17 cellular contexts compared by ENCODE assay signal in the genomic region with DNA sequence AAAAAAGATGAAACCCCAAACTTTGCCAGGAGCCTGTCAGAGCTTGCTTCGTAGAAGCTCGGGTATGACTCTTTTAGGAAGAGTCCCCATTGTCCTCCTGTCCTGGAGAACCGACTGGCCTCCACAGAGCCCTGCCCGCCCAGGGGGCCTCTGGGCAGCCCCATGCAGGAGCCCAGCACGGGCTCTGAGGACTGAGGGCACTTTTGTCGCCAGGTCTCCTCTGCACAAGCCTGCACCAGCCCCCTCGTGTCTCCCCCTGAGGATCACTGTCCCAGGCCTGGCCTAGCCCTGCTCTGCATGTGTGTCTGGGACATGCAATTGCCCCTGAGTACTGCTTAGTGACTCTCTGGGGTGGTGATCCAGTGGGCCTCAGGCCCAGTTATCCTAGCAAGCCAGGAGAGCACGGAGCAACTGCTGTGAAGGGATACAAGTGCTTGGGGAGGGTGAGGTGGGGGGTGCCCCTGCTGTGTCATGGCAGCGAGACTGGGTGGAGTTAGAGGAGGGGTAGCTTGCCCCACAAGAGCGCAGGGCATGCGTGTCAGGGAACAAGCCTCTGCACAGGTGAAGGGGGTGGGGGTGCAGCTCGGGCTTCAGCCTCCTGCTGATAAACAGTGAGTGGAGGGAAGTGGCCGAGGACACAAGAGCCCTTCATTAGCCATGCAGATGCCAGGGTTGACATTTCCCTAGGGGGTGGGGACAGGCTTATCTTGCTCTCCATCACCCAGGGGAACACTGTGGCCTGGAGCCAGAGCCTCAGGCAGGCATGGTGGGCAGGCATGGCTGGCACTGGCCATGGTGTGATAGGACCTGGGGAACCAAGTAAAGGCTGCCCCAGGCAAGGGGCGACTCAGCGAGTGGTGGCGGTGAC.
DNase-seq lines count a peak whose midpoint lies in the region; ATAC-seq, FAIRE-seq and TF ChIP-seq lines count a peak whose summit lies in the region.
"Had no signal": no experiment of that assay in that cellular context is flagged by ENCODE, and none has a peak within 500 bp of the region (broad histone marks: within the 10 kb centered on the region; RNA-seq: fewer than 3 reads in every experiment).

No MANE protein-coding gene starts in this region.

- TF ChIP-seq POLR2A in H1 (IDR thresholded peaks at IDR 0.05; ENCODE audit: control extremely low read depth in 1 of 2, low read depth in 2 of 2, low read length in 2 of 2): no peak

- H3K23me2 ChIP-seq in H1 (ENCODE audit: low read depth, low read length): no peaks in the 10 kb centered on the region; the same call in 1 of the 2 replicates

- 82% methylated on average over 16 of the region's 16 CpGs; no CpG with 5 or more reads in 1 of the 2 experiments for WGBS in H1 (ENCODE audit: extremely low coverage in 1 of 2, insufficient coverage in 1 of 2, insufficient read length in 1 of 2, insufficient replicate concordance in 2 of 2, low coverage in 1 of 2, low lambda C conversion rate in 2 of 2, missing lambda C conversion rate in 1 of 2), 2 experiments

- CTCF ChIA-PET in H1 (lab: Charles Lee; ENCODE audit: partially characterized antibody): interaction anchor here (0.6 to 16.0 kb wide), 16 partner anchors 9 to 262 kb away, joined by 3 to 161 read pairs (median 4); a partner anchor contains a TSS

- H3K27me3 ChIP-seq in H1 (replicated peaks in 1 of 4; ENCODE audit: control insufficient read depth in 3 of 4, extremely low read depth in 1 of 4, insufficient read depth in 3 of 4, low read length in 3 of 4) (no peaks in the 10 kb centered on the region), upper lobe of right lung (no peaks in the 10 kb centered on the region)

- no peaks in the 10 kb centered on the region for H3K79me1 ChIP-seq in H1 (ENCODE audit: low read depth, low read length)

- no peak overlapping the region for H2BK12ac ChIP-seq in H1 (ENCODE audit: low read depth, low read length)

- no peak overlapping the region for H2BK20ac ChIP-seq in H1 (ENCODE audit: low read length)

- H3K56ac ChIP-seq in H1 (replicated peaks; ENCODE audit: insufficient read length, low read depth, low read length): no peak overlapping the region

- peak overlapping the region; percentile 3 for H4K91ac ChIP-seq in H1 (replicated peaks; ENCODE audit: insufficient read length, low read length)

- DNase-seq in left ventricle myocardium superior (no peak), cardiac septum (ENCODE audit: low spot score) (no peak), NCI-H187 treated with DMSO at 0.1 percent for 48 hours (lab: John Stamatoyannopoulos, UW) (peak; percentile 51), H1 (ENCODE audit: low read depth in 1 of 2, low spot score in 2 of 2) (no peak), upper lobe of right lung (peak; percentile 61), D721Med (ENCODE audit: insufficient read length, low spot score) (no peak), retina (no peak), T1000 (lab: John Stamatoyannopoulos, UW) (no peak)
- DNase-seq: activated CD4-positive, alpha-beta T cell treated with anti-CD3 and anti-CD28 coated beads, Interleukin-2, amount 10 ng/mL, durations not matched to agents 7 days and 5 days; activated naive CD8-positive, alpha-beta T cell treated with anti-CD3 and anti-CD28 coated beads, Interleukin-2, amount 10 ng/mL, durations not matched to agents 7 days and 5 days; CD4-positive, alpha-beta T cell; KBM-7; mucosa of descending colon; MV-4-11; SHP77 had no signal

- H3K36me3 ChIP-seq in H1 (ENCODE audit: control insufficient read depth in 2 of 4, insufficient read depth in 4 of 4, low read length in 3 of 4): no peaks in the 10 kb centered on the region
- no peaks in the 10 kb centered on the region for H3K36me3 ChIP-seq in upper lobe of right lung
- H3K36me3 ChIP-seq: HAP-1 had no signal

- H3K9me3 ChIP-seq in H1 (ENCODE audit: insufficient read depth in 2 of 2, low read depth in 1 of 2, low read length in 1 of 2) (no peaks in the 10 kb centered on the region), upper lobe of right lung (no peaks in the 10 kb centered on the region)
- H3K9me3 ChIP-seq: HAP-1, mucosa of descending colon had no signal

- no peak overlapping the region for H2BK120ac ChIP-seq in H1 (replicated peaks; ENCODE audit: low read depth, low read length)

- no peak for TF ChIP-seq CTCF in H1 (IDR thresholded peaks at IDR 0.05; ENCODE audit: control extremely low read depth in 1 of 3, insufficient read depth in 1 of 3, low read depth in 1 of 3, low read length in 3 of 3)
- no peak for TF ChIP-seq CTCF in upper lobe of right lung (IDR thresholded peaks at IDR 0.05)
- TF ChIP-seq CTCF in D721Med (IDR thresholded peaks at IDR 0.05; ENCODE audit: insufficient read depth, missing control alignments): no peak

- intact Hi-C loops in left ventricle myocardium superior (cut with micrococcal nuclease): no loop called here
- intact Hi-C loops in cardiac septum (cut with DNase I): loop anchor here (10.0 kb wide), 1 partner anchor 239 kb away; no protein-coding TSS in a partner anchor
- intact Hi-C loops in upper lobe of right lung (cut with DNase I): no loop called here

- no peak overlapping the region for H3K14ac ChIP-seq in H1 (ENCODE audit: insufficient read length)

- no peak overlapping the region for H4K8ac ChIP-seq in H1 (ENCODE audit: extremely low read depth, insufficient read depth, low read length)

- no peak overlapping the region for H3K23ac ChIP-seq in H1 (ENCODE audit: insufficient read length)

- TF ChIP-seq RAD21 in H1 (IDR thresholded peaks at IDR 0.05 in 1 of 2, conservative IDR thresholded peaks at IDR 0.05 in 1 of 2; ENCODE audit: low read depth in 2 of 2, low read length in 2 of 2): no peak

- no peak overlapping the region for H2AFZ ChIP-seq in H1 (ENCODE audit: low read length)

- no peak overlapping the region for H2AK5ac ChIP-seq in H1 (ENCODE audit: low read depth, low read length)

- no peaks in the 10 kb centered on the region for H3K79me2 ChIP-seq in H1 (ENCODE audit: control insufficient read depth in 1 of 2, insufficient read depth in 2 of 2, low read length in 2 of 2)

- FAIRE-seq in H1 (lab: Jason Lieb, UNC) (no peak), D721Med (lab: Jason Lieb, UNC) (no peak)

- peak; percentile 20 for ATAC-seq in left ventricle myocardium superior
- peak; percentile 44 for ATAC-seq in upper lobe of right lung
- ATAC-seq: mucosa of descending colon had no signal

- no peak overlapping the region; the same call in 1 of the 2 replicates for H2BK5ac ChIP-seq in H1 (ENCODE audit: low read depth, low read length)

- H3K4me3 ChIP-seq in H1 (ENCODE audit: extremely low read depth in 1 of 4, insufficient read depth in 2 of 4, low read depth in 3 of 4, low read length in 4 of 4) (no peak overlapping the region), upper lobe of right lung (no peak overlapping the region)
- H3K4me3 ChIP-seq: coronary artery, HAP-1, mucosa of descending colon had no signal

- H3K9ac ChIP-seq in H1 (replicated peaks in 1 of 4; ENCODE audit: extremely low read depth in 1 of 4, low read depth in 3 of 4, low read length in 3 of 4): no peak overlapping the region

- POLR2A ChIA-PET in H1 (lab: Charles Lee; ENCODE audit: partially characterized antibody): no interaction called here

- H3K27ac ChIP-seq in H1 (ENCODE audit: low read depth, low read length) (no peak overlapping the region), upper lobe of right lung (no peak overlapping the region)
- H3K27ac ChIP-seq: coronary artery had no signal

- H3K18ac ChIP-seq in H1 (ENCODE audit: extremely low read depth, low read length): peak overlapping the region; percentile 26

- H4K5ac ChIP-seq in H1 (ENCODE audit: insufficient read length, low read depth, low read length): no peak overlapping the region

- H4K20me1 ChIP-seq in H1 (replicated peaks in 1 of 2; ENCODE audit: control insufficient read depth in 1 of 2, insufficient read depth in 2 of 2, low read length in 2 of 2): no peaks in the 10 kb centered on the region

- H3K4me2 ChIP-seq in H1 (ENCODE audit: insufficient read depth in 1 of 2, low read depth in 2 of 2, low read length in 2 of 2): no peak overlapping the region

- no peak for TF ChIP-seq EP300 in H1 (IDR thresholded peaks at IDR 0.05; ENCODE audit: borderline replicate concordance in 1 of 2, low read depth in 2 of 2, low read length in 2 of 2)

- H3K4me1 ChIP-seq in H1 (replicated peaks in 1 of 4; ENCODE audit: control insufficient read depth in 3 of 4, insufficient read depth in 4 of 4, low read length in 3 of 4) (peaks cover 3 to 28% (median 20%) of the 10 kb centered on the region in 4 experiments), upper lobe of right lung (peaks cover 7% of the 10 kb centered on the region)
- H3K4me1 ChIP-seq: HAP-1 had no signal

- H2BK15ac ChIP-seq in H1 (ENCODE audit: low read length): 0 out of 2 replicates have a peak overlapping the region, but pooled peaks have one; percentile 25

- no peak overlapping the region for H3K4ac ChIP-seq in H1 (replicated peaks; ENCODE audit: insufficient read length, low read depth, low read length)

TF ChIP-seq in H1, 55 proteins besides CTCF, POLR2A, EP300 and RAD21 (continues in another document):
- TF ChIP-seq EGR1 (IDR thresholded peaks at IDR 0.05; ENCODE audit: borderline replicate concordance, low read depth, low read length): no peak
- no peak for TF ChIP-seq RNF2 (IDR thresholded peaks at IDR 0.05; ENCODE audit: borderline replicate concordance, low read depth, low read length, missing control alignments, poor library complexity, severe bottlenecking)
- TF ChIP-seq CEBPB (IDR thresholded peaks at IDR 0.05; ENCODE audit: low read depth, low read length): no peak
- TF ChIP-seq POLR2AphosphoS5 (IDR thresholded peaks at IDR 0.05; ENCODE audit: low read depth, low read length): no peak
- TF ChIP-seq SAP30 (IDR thresholded peaks at IDR 0.05; ENCODE audit: insufficient read depth, insufficient replicate concordance, low read length): no peak
- TF ChIP-seq ZNF274 (IDR thresholded peaks at IDR 0.05; ENCODE audit: borderline replicate concordance, extremely low read depth, low read length): no peak
- no peak for TF ChIP-seq RFX5 (IDR thresholded peaks at IDR 0.05; ENCODE audit: borderline replicate concordance, low read depth, low read length)
- TF ChIP-seq SIX5 (IDR thresholded peaks at IDR 0.05; ENCODE audit: low read depth, low read length): no peak
- no peak for TF ChIP-seq BRCA1 (IDR thresholded peaks at IDR 0.05; ENCODE audit: low read depth, low read length)
- TF ChIP-seq KDM4A (IDR thresholded peaks at IDR 0.05; ENCODE audit: low read depth, low read length, severe bottlenecking): no peak
- no peak for TF ChIP-seq NANOG (IDR thresholded peaks at IDR 0.05; ENCODE audit: insufficient read depth, low read depth, low read length, poor library complexity, severe bottlenecking)
- no peak for TF ChIP-seq FOSL1 (IDR thresholded peaks at IDR 0.05; ENCODE audit: insufficient read depth, low read depth, low read length)
- TF ChIP-seq BCL11A (IDR thresholded peaks at IDR 0.05; ENCODE audit: low read depth in 2 of 2, low read length in 2 of 2): no peak
- TF ChIP-seq YY1 (IDR thresholded peaks at IDR 0.05; ENCODE audit: low read depth, low read length): no peak
- no peak for TF ChIP-seq CTBP2 (IDR thresholded peaks at IDR 0.05; ENCODE audit: borderline replicate concordance, insufficient read depth, insufficient read length, low read length)
- TF ChIP-seq GTF2F1 (IDR thresholded peaks at IDR 0.05; ENCODE audit: borderline replicate concordance, low read depth, low read length): no peak

Comparison
In these comparisons a context has a peak if more than half of its experiments do, and no peak if none do; other contexts are left out.
1. DNase-seq: peak in NCI-H187 treated with DMSO at 0.1 percent for 48 hours (single experiment) and upper lobe of right lung (single experiment); none in left ventricle myocardium superior (single experiment), cardiac septum (single experiment), H1 (0 of 2), D721Med (single experiment), retina (single experiment) and T1000 (single experiment).